16 cellular contexts compared by ENCODE assay signal in genomic region chr12:19639781-19640180, GRCh38.
"Had no signal": no experiment of that assay in that cellular context is flagged by ENCODE, and none has a peak within 500 bp of the region (broad histone marks: within the 10 kb centered on the region; RNA-seq: fewer than 3 reads in every experiment).

No MANE protein-coding gene starts in this region.

- H3K36me3 ChIP-seq: gastrocnemius medialis, heart right ventricle, suprapubic skin had no signal

- H3K27ac ChIP-seq: gastrocnemius medialis, heart right ventricle, suprapubic skin had no signal

- H3K4me1 ChIP-seq: suprapubic skin had no signal

- H3K27me3 ChIP-seq: gastrocnemius medialis, heart right ventricle, suprapubic skin had no signal

- H3K4me3 ChIP-seq: gastrocnemius medialis, heart right ventricle, suprapubic skin had no signal

- ATAC-seq: gastrocnemius medialis; left lobe of liver; natural killer cell; stimulated activated naive CD8-positive, alpha-beta T cell treated with anti-CD3 and anti-CD28 coated beads, Interleukin-15, Interleukin-2, amounts not matched to agents 100 U/mL and 50 U/mL, for 24 hours had no signal

- FAIRE-seq: astrocyte, islet of Langerhans, TTC549 had no signal

- H3K9me3 ChIP-seq: gastrocnemius medialis, heart right ventricle, suprapubic skin had no signal

- DNase-seq: activated B cell treated with CpG ODN at 0.5 μM for 24 hours; activated CD4-positive, alpha-beta T cell treated with anti-CD3 and anti-CD28 coated beads, Interleukin-2, amount 10 ng/mL, durations not matched to agents 24 days and 14 days; activated naive CD4-positive, alpha-beta T cell treated with anti-CD3 and anti-CD28 coated beads for 36 hours; central memory CD4-positive, alpha-beta T cell; effector memory CD4-positive, alpha-beta T cell; gastrocnemius medialis; heart right ventricle; mammary epithelial cell; natural killer cell; stimulated activated CD4-positive, alpha-beta T cell treated with anti-CD3 and anti-CD28 coated beads, Interleukin-2, amount 100 ng/mL, for 48 hours; stimulated activated naive CD8-positive, alpha-beta T cell treated with anti-CD3 and anti-CD28 coated beads, Interleukin-15, Interleukin-2, amounts not matched to agents 100 U/mL and 50 U/mL, for 24 hours had no signal
